ENCODE assay signal across 10 cellular contexts in the genomic region with DNA sequence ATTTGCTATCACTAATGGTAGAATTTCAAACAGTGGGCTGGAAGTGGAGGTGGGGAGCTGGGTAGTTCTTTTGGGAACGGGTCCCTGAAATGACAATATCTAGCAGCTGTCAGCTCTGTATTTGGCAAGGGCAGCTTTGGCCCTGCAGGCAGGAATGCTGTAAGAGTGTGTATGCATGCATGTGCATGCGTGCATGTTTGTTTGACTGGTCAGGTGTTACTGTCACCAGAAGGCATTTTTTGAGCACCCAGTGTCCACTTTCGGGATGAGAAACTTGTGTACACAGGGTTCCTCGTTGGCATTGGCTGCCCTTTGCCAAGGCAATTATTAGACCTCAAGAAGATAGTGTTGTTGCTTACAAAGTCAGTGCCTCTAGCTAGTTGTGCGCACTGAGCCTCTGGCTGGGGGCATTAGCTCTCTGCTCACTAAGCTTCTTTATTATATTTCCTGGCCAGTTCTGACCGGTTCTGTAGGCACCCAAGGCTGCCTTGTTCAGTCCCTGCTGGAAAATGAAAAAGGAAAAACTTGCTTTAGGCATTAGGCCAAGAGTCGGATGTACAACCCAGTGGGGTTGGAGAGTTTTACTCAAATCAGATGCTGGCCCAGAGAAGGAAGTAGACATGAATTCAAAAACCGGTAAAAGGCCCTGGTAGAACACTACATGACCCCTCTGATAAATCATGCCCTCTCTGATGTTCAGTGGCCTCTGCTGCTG. TPM values are rescaled to one million over a fixed set of nuclear protein-coding genes. Genes with fewer than 3 reads are reported as not detected.
DNase-seq lines count a peak whose midpoint lies in the region; ATAC-seq and TF ChIP-seq lines count a peak whose summit lies in the region.
"Had no signal": no experiment of that assay in that cellular context is flagged by ENCODE, and none has a peak within 500 bp of the region (broad histone marks: within the 10 kb centered on the region; RNA-seq: fewer than 3 reads in every experiment).

No MANE protein-coding gene starts in this region.

- no peak for DNase-seq in DND-41
- DNase-seq in NAMALWA (ENCODE audit: low spot score), result peak; percentile 60
- no peak for DNase-seq in choroid plexus epithelial cell (ENCODE audit: low read depth)
- DNase-seq in natural killer cell treated with Interleukin-12 subunit alpha and Interleukin-12 subunit beta and Interleukin-15 and Interleukin-18, amount 100 ng/mL, for 72 hours (ENCODE audit: low spot score), result no peak
- no peak for DNase-seq in activated CD4-positive, CD25-positive, alpha-beta regulatory T cell treated with anti-CD3 and anti-CD28 coated beads, Interleukin-2, amount 50 U/mL, for 72 hours
- no peak for DNase-seq in stimulated activated CD4-positive, alpha-beta T cell treated with anti-CD3 and anti-CD28 coated beads, Interleukin-4, amount 100 ng/mL, for 1 hour
- DNase-seq: activated CD4-positive, CD25-positive, alpha-beta regulatory T cell had no signal

- H3K9me3 ChIP-seq in DND-41 (ENCODE audit: insufficient read depth, low read length, severe bottlenecking), result no peaks in the 10 kb centered on the region
- H3K9me3 ChIP-seq: prostate gland had no signal

- peaks cover 72% of the 10 kb centered on the region for H3K79me2 ChIP-seq in DND-41 (ENCODE audit: insufficient read depth, low read length)

- H3K4me3 Mint-ChIP-seq in natural killer cell treated with Interleukin-12 subunit alpha and Interleukin-12 subunit beta and Interleukin-15 and Interleukin-18, amount 100 ng/mL, for 72 hours, result peak overlapping the region; percentile 90

- peak overlapping the region; percentile 97 for H3K27ac ChIP-seq in DND-41 (ENCODE audit: low read length)
- H3K27ac ChIP-seq: prostate gland had no signal

- H3K9ac ChIP-seq in DND-41 (ENCODE audit: low read depth, low read length), result peak overlapping the region; percentile 93

- no peak for ATAC-seq in DND-41 (ENCODE audit: insufficient read depth, low read depth)
- ATAC-seq in natural killer cell treated with Interleukin-12 subunit alpha and Interleukin-12 subunit beta and Interleukin-15 and Interleukin-18, amount 100 ng/mL, for 72 hours, result no peak
- no peak for ATAC-seq in GM18873 (IDR thresholded peaks at IDR 0.05; ENCODE audit: low FRiP score, unreplicated experiment)
- ATAC-seq in HG03521 (IDR thresholded peaks at IDR 0.05; ENCODE audit: unreplicated experiment), result no peak

- TF ChIP-seq CTCF in DND-41 (IDR thresholded peaks at IDR 0.05; ENCODE audit: borderline replicate concordance, extremely low read depth, low read length, poor library complexity, severe bottlenecking), result no peak
- TF ChIP-seq CTCF in choroid plexus epithelial cell (conservative IDR thresholded peaks at IDR 0.05; ENCODE audit: low read depth, low read length), result peak; percentile 6

- peaks cover 79% of the 10 kb centered on the region for H3K4me1 ChIP-seq in DND-41 (ENCODE audit: insufficient read depth, low read length)
- H3K4me1 ChIP-seq: prostate gland had no signal

- peaks cover 77 to 89% of the 10 kb centered on the region in 2 donors for H3K4me1 Mint-ChIP-seq in natural killer cell treated with Interleukin-12 subunit alpha and Interleukin-12 subunit beta and Interleukin-15 and Interleukin-18, amount 100 ng/mL, for 72 hours (ENCODE audit: low read depth in 2 of 2)

- no peak overlapping the region for H2AFZ ChIP-seq in DND-41 (ENCODE audit: low read depth, low read length)

- H3K36me3 ChIP-seq in DND-41 (ENCODE audit: insufficient read depth, low read length), result peaks cover 50% of the 10 kb centered on the region
- H3K36me3 ChIP-seq: prostate gland had no signal

- peak overlapping the region; percentile 92 for H3K4me2 ChIP-seq in DND-41 (ENCODE audit: insufficient read depth, low read length)

- peaks cover 15% of the 10 kb centered on the region for H3K36me3 Mint-ChIP-seq in natural killer cell treated with Interleukin-12 subunit alpha and Interleukin-12 subunit beta and Interleukin-15 and Interleukin-18, amount 100 ng/mL, for 72 hours

- H3K4me3 ChIP-seq in DND-41 (ENCODE audit: low read depth in 1 of 2, low read length in 2 of 2) (peak overlapping the region; percentile 57 to 78; a peak in 3 of 4 replicates), choroid plexus epithelial cell (ENCODE audit: low read depth, low read length) (no peak overlapping the region)
- H3K4me3 ChIP-seq: prostate gland had no signal

- H3K27ac Mint-ChIP-seq in natural killer cell treated with Interleukin-12 subunit alpha and Interleukin-12 subunit beta and Interleukin-15 and Interleukin-18, amount 100 ng/mL, for 72 hours, result peak overlapping the region; percentile 95 to 100

- H3K27me3 Mint-ChIP-seq in natural killer cell treated with Interleukin-12 subunit alpha and Interleukin-12 subunit beta and Interleukin-15 and Interleukin-18, amount 100 ng/mL, for 72 hours, result no peaks in the 10 kb centered on the region

- H4K20me1 ChIP-seq in DND-41 (ENCODE audit: insufficient read depth, low read length), result peaks cover 13% of the 10 kb centered on the region

- no peaks in the 10 kb centered on the region for H3K9me3 Mint-ChIP-seq in natural killer cell treated with Interleukin-12 subunit alpha and Interleukin-12 subunit beta and Interleukin-15 and Interleukin-18, amount 100 ng/mL, for 72 hours

- H3K27me3 ChIP-seq in DND-41 (ENCODE audit: insufficient read depth, low read length, poor library complexity), result no peaks in the 10 kb centered on the region

RNA-seq across cellular contexts. Expression of a gene that starts 2.0 kb away (rescaled TPM):
- total RNA-seq in natural killer cell treated with Interleukin-12 subunit alpha and Interleukin-12 subunit beta and Interleukin-15 and Interleukin-18, amount 100 ng/mL, for 72 hours, result 100 to 1,000 TPM; 282 to 424 TPM
